16 cellular contexts compared by ENCODE assay signal in genomic region chr10:57844387-57844998, GRCh38.
"Had no signal": no experiment of that assay in that cellular context is flagged by ENCODE, and none has a peak within 500 bp of the region (broad histone marks: within the 10 kb centered on the region; RNA-seq: fewer than 3 reads in every experiment).

No MANE protein-coding gene starts in this region.

- H3K4me1 ChIP-seq: foreskin keratinocyte, suprapubic skin had no signal

- H3K9me3 ChIP-seq: suprapubic skin had no signal

- DNase-seq: activated naive CD4-positive, alpha-beta T cell treated with anti-CD3 and anti-CD28 coated beads, Interleukin-2, amount 10 ng/mL, durations not matched to agents 7 days and 5 days; activated T-cell treated with anti-CD3 and anti-CD28 coated beads for 4 hours; dermis blood vessel endothelial cell; effector memory CD8-positive, alpha-beta T cell; foreskin keratinocyte; immature natural killer cell; left cardiac atrium; mesenchymal stem cell; nucleus accumbens; right cardiac atrium; stimulated activated naive CD8-positive, alpha-beta T cell treated with anti-CD3 and anti-CD28 coated beads, Interleukin-15, Interleukin-2, amounts not matched to agents 100 U/mL and 50 U/mL, for 24 hours; trophoblast cell had no signal

- H3K27me3 ChIP-seq: foreskin keratinocyte, suprapubic skin had no signal

- H3K36me3 ChIP-seq: suprapubic skin had no signal

- ATAC-seq: activated CD4-positive, CD25-positive, alpha-beta regulatory T cell treated with anti-CD3 and anti-CD28 coated beads, Interleukin-2, amount 50 U/mL, for 24 hours; effector memory CD8-positive, alpha-beta T cell; foreskin keratinocyte; left cardiac atrium; right cardiac atrium; stimulated activated naive CD8-positive, alpha-beta T cell treated with anti-CD3 and anti-CD28 coated beads, Interleukin-15, Interleukin-2, amounts not matched to agents 100 U/mL and 50 U/mL, for 24 hours had no signal

- FAIRE-seq: astrocyte, bronchial epithelial cell had no signal

- H3K4me3 ChIP-seq: suprapubic skin had no signal

- H3K27ac ChIP-seq: foreskin keratinocyte, suprapubic skin had no signal
